1 cellular context compared by ENCODE assay signal in the genomic region with DNA sequence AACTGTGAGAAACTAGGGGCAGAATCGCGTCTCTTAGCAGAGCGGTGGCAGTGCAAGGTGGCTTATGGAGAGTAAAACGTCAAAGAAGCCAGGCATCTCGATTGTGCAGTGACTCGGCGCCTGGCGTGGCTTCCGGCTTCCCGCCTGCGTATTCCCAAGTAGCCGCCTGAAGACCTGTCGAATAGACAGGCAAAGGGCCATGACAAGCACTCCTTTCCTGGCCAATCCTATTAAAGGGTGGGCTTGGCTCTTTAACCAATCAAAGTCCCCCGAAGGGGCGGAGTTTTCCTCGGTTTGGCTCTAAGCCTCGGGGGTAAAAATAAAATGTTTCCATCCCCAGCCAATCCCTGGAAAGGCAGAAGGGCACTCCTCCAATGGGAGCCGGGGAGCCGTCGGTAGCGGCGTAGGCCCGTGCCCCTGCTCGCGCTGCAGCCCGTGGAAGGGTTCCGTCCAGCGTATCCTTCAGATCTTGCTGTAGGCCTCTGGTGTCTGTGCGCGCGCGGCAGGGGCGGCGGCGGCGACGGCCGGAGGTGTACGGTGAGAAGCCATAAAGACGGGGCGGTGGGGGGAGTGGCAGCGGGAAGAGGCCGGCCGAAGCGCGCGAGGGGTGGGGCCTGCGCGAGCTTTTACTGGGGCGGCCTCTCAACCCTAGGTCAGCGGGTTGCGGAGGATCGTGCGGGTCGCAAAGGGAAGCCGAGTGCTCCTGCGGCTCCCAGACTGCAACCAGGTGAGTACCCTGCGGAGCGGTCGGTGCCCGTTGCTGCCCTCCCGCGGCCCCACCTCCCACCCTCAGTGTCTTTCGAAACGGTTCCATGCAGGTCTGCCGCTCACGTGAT.
TF ChIP-seq lines count a peak whose summit lies in the region.

A gene with protein sequence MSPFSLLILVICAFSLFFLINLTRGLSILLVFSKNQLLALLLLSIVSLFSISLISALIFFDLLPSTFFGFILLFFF (plus strand): TSS at position 395 of the 836 bp plus-strand sequence. CDS start 30,131 bp downstream, outside the sequence.

TF ChIP-seq in neural cell, 6 proteins besides CTCF, POLR2A, EP300 and RAD21 (continued from another document):
- TF ChIP-seq, protein P1, sequence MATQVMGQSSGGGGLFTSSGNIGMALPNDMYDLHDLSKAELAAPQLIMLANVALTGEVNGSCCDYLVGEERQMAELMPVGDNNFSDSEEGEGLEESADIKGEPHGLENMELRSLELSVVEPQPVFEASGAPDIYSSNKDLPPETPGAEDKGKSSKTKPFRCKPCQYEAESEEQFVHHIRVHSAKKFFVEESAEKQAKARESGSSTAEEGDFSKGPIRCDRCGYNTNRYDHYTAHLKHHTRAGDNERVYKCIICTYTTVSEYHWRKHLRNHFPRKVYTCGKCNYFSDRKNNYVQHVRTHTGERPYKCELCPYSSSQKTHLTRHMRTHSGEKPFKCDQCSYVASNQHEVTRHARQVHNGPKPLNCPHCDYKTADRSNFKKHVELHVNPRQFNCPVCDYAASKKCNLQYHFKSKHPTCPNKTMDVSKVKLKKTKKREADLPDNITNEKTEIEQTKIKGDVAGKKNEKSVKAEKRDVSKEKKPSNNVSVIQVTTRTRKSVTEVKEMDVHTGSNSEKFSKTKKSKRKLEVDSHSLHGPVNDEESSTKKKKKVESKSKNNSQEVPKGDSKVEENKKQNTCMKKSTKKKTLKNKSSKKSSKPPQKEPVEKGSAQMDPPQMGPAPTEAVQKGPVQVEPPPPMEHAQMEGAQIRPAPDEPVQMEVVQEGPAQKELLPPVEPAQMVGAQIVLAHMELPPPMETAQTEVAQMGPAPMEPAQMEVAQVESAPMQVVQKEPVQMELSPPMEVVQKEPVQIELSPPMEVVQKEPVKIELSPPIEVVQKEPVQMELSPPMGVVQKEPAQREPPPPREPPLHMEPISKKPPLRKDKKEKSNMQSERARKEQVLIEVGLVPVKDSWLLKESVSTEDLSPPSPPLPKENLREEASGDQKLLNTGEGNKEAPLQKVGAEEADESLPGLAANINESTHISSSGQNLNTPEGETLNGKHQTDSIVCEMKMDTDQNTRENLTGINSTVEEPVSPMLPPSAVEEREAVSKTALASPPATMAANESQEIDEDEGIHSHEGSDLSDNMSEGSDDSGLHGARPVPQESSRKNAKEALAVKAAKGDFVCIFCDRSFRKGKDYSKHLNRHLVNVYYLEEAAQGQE (IDR thresholded peaks at IDR 0.05; ENCODE audit: borderline replicate concordance): no peak
- TF ChIP-seq EZH2 (IDR thresholded peaks at IDR 0.05; ENCODE audit: borderline replicate concordance, insufficient read depth, low read length, poor library complexity, severe bottlenecking): no peak
- TF ChIP-seq MXI1 (conservative IDR thresholded peaks at IDR 0.05; ENCODE audit: poor library complexity, severe bottlenecking): peak; percentile 81
